In genomic region chr12:321606-322326, GRCh38 we compare ENCODE assay signal across 1 cellular context.
TF ChIP-seq lines count a peak whose summit lies in the region.

No MANE protein-coding gene starts in this region.

TF ChIP-seq in GM23338, 12 proteins besides CTCF, POLR2A, EP300 and RAD21 (continued from another document):
- no peak for TF ChIP-seq ZNF462 (CRISPR knock-in tag; IDR thresholded peaks at IDR 0.05)
